In genomic region chr18:50240083-50240563, GRCh38 we compare ENCODE assay signal across 1 cellular context.
A peak's percentile ranks its signal among the peaks of the same experiment; 100 is the strongest.
TF ChIP-seq lines count a peak whose summit lies in the region.

No MANE protein-coding gene starts in this region.

TF ChIP-seq in A549, 52 proteins besides CTCF, POLR2A, EP300 and RAD21:
- TF ChIP-seq KDM1A (IDR thresholded peaks at IDR 0.05; ENCODE audit: low read depth) (no peak), FOSL2 (IDR thresholded peaks at IDR 0.05) (no peak), FOSL2 (CRISPR knock-in tag; IDR thresholded peaks at IDR 0.05) (0 out of 2 replicates have a peak, but pooled peaks have one; percentile 10)
